ENCODE assay signal across 8 cellular contexts in the genomic region with DNA sequence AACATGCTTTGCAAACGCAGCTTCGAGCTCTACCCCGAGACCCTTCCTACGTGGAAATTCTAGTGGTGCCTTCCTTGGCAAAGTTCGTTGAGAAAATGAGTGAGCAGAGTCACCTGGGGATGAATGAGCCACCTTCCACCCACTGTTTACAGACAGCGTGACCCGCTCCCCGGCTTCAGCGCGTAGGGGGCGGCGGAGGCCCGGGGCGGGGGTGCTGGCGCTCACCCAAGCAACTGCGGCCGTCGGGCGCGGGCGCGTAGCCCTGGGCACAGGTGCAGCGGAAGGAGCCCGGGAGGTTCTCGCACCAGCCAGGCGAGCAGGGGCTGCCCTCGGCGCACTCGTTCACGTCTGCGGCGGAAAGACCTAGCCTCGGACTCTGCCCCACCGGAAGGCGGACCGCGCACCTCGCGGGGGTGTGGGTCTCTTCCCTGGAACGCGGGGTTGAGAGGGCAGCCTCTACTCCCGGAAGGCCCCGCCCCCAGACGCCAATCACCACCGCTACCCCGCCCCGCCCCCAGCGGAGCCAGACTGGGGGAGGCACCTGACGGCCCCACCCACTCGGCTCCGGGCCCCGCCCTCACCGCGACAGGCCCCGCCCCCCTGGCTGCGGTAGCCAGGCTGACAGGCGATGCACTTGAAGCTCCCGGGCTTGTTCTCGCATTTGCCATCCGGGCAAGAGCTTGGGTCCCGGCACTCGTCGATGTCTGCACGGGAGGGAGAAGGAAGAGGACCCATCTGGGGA. TPM values are rescaled to one million over a fixed set of nuclear protein-coding genes. Genes with fewer than 3 reads are reported as not detected.
DNase-seq lines count a peak whose midpoint lies in the region; ATAC-seq lines count a peak whose summit lies in the region.

No MANE protein-coding gene starts in this region.

- H3K4me3 ChIP-seq in Karpas-422 (ENCODE audit: low read length): peak overlapping the region; percentile 65

- ATAC-seq in GM21529 (IDR thresholded peaks at IDR 0.05; ENCODE audit: unreplicated experiment): peak; percentile 73

- H3K27me3 Mint-ChIP-seq in activated naive CD4-positive, alpha-beta T cell treated with anti-CD3 and anti-CD28 coated beads, Interleukin-2, amount 50 U/mL, for 24 hours: no peaks in the 10 kb centered on the region
- H3K27me3 Mint-ChIP-seq in immature natural killer cell (ENCODE audit: low read depth in 3 of 3): peaks cover under 1 to 4% (median 3%) of the 10 kb centered on the region in 3 donors

- H3K27ac Mint-ChIP-seq in activated naive CD4-positive, alpha-beta T cell treated with anti-CD3 and anti-CD28 coated beads, Interleukin-2, amount 50 U/mL, for 24 hours: peak overlapping the region; percentile 85
- H3K27ac Mint-ChIP-seq in immature natural killer cell: peak overlapping the region; percentile 85 to 96 (median 94)

- H3K9ac ChIP-seq in Karpas-422 (ENCODE audit: low read length): peak overlapping the region; percentile 51

- H3K27ac ChIP-seq in Karpas-422 (ENCODE audit: low read length): no peak overlapping the region

- H3K36me3 Mint-ChIP-seq in activated naive CD4-positive, alpha-beta T cell treated with anti-CD3 and anti-CD28 coated beads, Interleukin-2, amount 50 U/mL, for 24 hours: peaks cover 1% of the 10 kb centered on the region
- H3K36me3 Mint-ChIP-seq in immature natural killer cell: peaks cover 0 to 15% (median 6%) of the 10 kb centered on the region in 3 donors

- H2AFZ ChIP-seq in Karpas-422 (ENCODE audit: low read length): peak overlapping the region; percentile 38; the same call in 1 of the 2 replicates

- H3K4me2 ChIP-seq in Karpas-422 (ENCODE audit: low read depth, low read length, poor library complexity, severe bottlenecking): peak overlapping the region; percentile 66

- DNase-seq in DMS53 (lab: John Stamatoyannopoulos, UW) (peak; percentile 96), Karpas-422 (peak; percentile 93), SKM-1 (lab: John Stamatoyannopoulos, UW; ENCODE audit: unreplicated experiment) (peak; percentile 27), immature natural killer cell (peak; percentile 97 to 98 (median 98)), foreskin melanocyte (no peak)
- peak; percentile 98 to 100 for DNase-seq in stimulated activated CD4-positive, alpha-beta T cell treated with anti-CD3 and anti-CD28 coated beads, Interleukin-2, amount 100 ng/mL, for 24 hours

- peak overlapping the region; percentile 76 for H3K4me3 Mint-ChIP-seq in activated naive CD4-positive, alpha-beta T cell treated with anti-CD3 and anti-CD28 coated beads, Interleukin-2, amount 50 U/mL, for 24 hours
- peak overlapping the region; percentile 73 to 85 (median 83) for H3K4me3 Mint-ChIP-seq in immature natural killer cell

- no peaks in the 10 kb centered on the region for H3K9me3 Mint-ChIP-seq in activated naive CD4-positive, alpha-beta T cell treated with anti-CD3 and anti-CD28 coated beads, Interleukin-2, amount 50 U/mL, for 24 hours
- H3K9me3 Mint-ChIP-seq in immature natural killer cell: peaks cover 0 to 2% (median 0%) of the 10 kb centered on the region in 6 donors

- no peaks in the 10 kb centered on the region for H3K79me2 ChIP-seq in Karpas-422 (ENCODE audit: low read length)

- H4K20me1 ChIP-seq in Karpas-422 (ENCODE audit: insufficient read depth, low read depth, low read length): no peaks in the 10 kb centered on the region

- H3K36me3 ChIP-seq in Karpas-422 (ENCODE audit: insufficient read depth, low read length): no peaks in the 10 kb centered on the region

- peaks cover 63% of the 10 kb centered on the region for H3K4me1 Mint-ChIP-seq in activated naive CD4-positive, alpha-beta T cell treated with anti-CD3 and anti-CD28 coated beads, Interleukin-2, amount 50 U/mL, for 24 hours
- H3K4me1 Mint-ChIP-seq in immature natural killer cell: peaks cover 30 to 38% of the 10 kb centered on the region in 2 donors

- no peaks in the 10 kb centered on the region for H3K9me2 ChIP-seq in Karpas-422 (replicated peaks; ENCODE audit: insufficient read depth, low read length)

- H3K4me1 ChIP-seq in Karpas-422 (ENCODE audit: low read length): peaks cover 21% of the 10 kb centered on the region

- no peaks in the 10 kb centered on the region for H3K9me3 ChIP-seq in Karpas-422 (ENCODE audit: low read length)

- no peaks in the 10 kb centered on the region for H3K27me3 ChIP-seq in Karpas-422 (ENCODE audit: low read length)

RNA-seq across cellular contexts. Expression of a gene that starts 11.8 kb away (rescaled TPM):
- total RNA-seq in Karpas-422 (2014; rRNA removed; shearing (Covaris generic); ENCODE audit: low replicate concordance): 1.3 and 6.8 TPM in 2 replicates
- polyA plus RNA-seq in immature natural killer cell: 10 to 100 TPM in 2 of 3 donors, 1 to 10 TPM in 1; 3.3 to 21.0 (median 14.5) TPM

RNA-seq across cellular contexts. Expression of a gene that starts 21.5 kb away (rescaled TPM):
- 39.1 and 79.0 TPM in 2 replicates for total RNA-seq in Karpas-422 (2014; rRNA removed; shearing (Covaris generic); ENCODE audit: low replicate concordance)
- polyA plus RNA-seq in immature natural killer cell: 10 to 100 TPM; 17.8 to 52.5 (median 23.3) TPM

RNA-seq across cellular contexts. Expression of a gene that starts 23.9 kb away (rescaled TPM):
- 31.7 and 49.4 TPM in 2 replicates for total RNA-seq in Karpas-422 (2014; rRNA removed; shearing (Covaris generic); ENCODE audit: low replicate concordance)
- 100 to 1,000 TPM in 2 of 3 donors, 10 to 100 TPM in 1; 100.0 to 138 (median 117) TPM for polyA plus RNA-seq in immature natural killer cell

RNA-seq across cellular contexts. Expression of a gene that starts 25.9 kb away (rescaled TPM):
- 14.2 and 21.9 TPM in 2 replicates for total RNA-seq in Karpas-422 (2014; rRNA removed; shearing (Covaris generic); ENCODE audit: low replicate concordance)
- 100 to 1,000 TPM in 2 of 3 donors, 10 to 100 TPM in 1; 98.6 to 173 (median 158) TPM for polyA plus RNA-seq in immature natural killer cell

RNA-seq across cellular contexts. Expression of a gene that starts 29.5 kb away (rescaled TPM):
- total RNA-seq in Karpas-422 (2014; rRNA removed; shearing (Covaris generic); ENCODE audit: low replicate concordance): 19.9 and 75.1 TPM in 2 replicates
- polyA plus RNA-seq in immature natural killer cell: 10 to 100 TPM; 14.8 to 19.3 (median 17.7) TPM
